14 cellular contexts compared by ENCODE assay signal in genomic region chr9:95833549-95834178, GRCh38. TPM values are rescaled to one million over a fixed set of nuclear protein-coding genes. Genes with fewer than 3 reads are reported as not detected.
DNase-seq lines count a peak whose midpoint lies in the region; ATAC-seq and TF ChIP-seq lines count a peak whose summit lies in the region.
"Had no signal": no experiment of that assay in that cellular context is flagged by ENCODE, and none has a peak within 500 bp of the region (broad histone marks: within the 10 kb centered on the region; RNA-seq: fewer than 3 reads in every experiment).

No MANE protein-coding gene starts in this region.

- H3K4me1 Mint-ChIP-seq in activated naive CD4-positive, alpha-beta T cell treated with anti-CD3 and anti-CD28 coated beads for 36 hours (ENCODE audit: low read depth), result no peaks in the 10 kb centered on the region

- H2AFZ ChIP-seq in hepatocyte, result no peak overlapping the region

- no peaks in the 10 kb centered on the region for H3K27me3 Mint-ChIP-seq in activated naive CD4-positive, alpha-beta T cell treated with anti-CD3 and anti-CD28 coated beads for 36 hours (ENCODE audit: low read depth)
- H3K27me3 Mint-ChIP-seq: CD4-positive, CD25-positive, alpha-beta regulatory T cell had no signal

- no peak overlapping the region for H3K9ac ChIP-seq in rectal smooth muscle tissue (ENCODE audit: low read length)
- H3K9ac ChIP-seq: BLaER1 treated with 17β-estradiol and CSF1 and Interleukin-3, amounts not matched to agents 10 nM and 100 nM had no signal

- H3K9me2 ChIP-seq in hepatocyte (replicated peaks; ENCODE audit: insufficient read depth), result no peaks in the 10 kb centered on the region

- H3K4me2 ChIP-seq in hepatocyte, result no peak overlapping the region
- H3K4me2 ChIP-seq: BLaER1 treated with 17β-estradiol and CSF1 and Interleukin-3, amounts not matched to agents 10 nM and 100 nM had no signal

- no peak overlapping the region for H3K27ac Mint-ChIP-seq in activated naive CD4-positive, alpha-beta T cell treated with anti-CD3 and anti-CD28 coated beads for 36 hours

- H3K4me1 ChIP-seq in cardiac muscle cell (ENCODE audit: low read depth), result peaks cover 15% of the 10 kb centered on the region
- H3K4me1 ChIP-seq in hepatocyte (ENCODE audit: insufficient read depth), result peaks cover 13% of the 10 kb centered on the region
- H3K4me1 ChIP-seq in rectal smooth muscle tissue (ENCODE audit: control insufficient read depth, insufficient read depth, low read length), result peaks cover 3% of the 10 kb centered on the region
- peaks cover 2% of the 10 kb centered on the region for H3K4me1 ChIP-seq in urinary bladder (ENCODE audit: insufficient read depth)
- H3K4me1 ChIP-seq: BLaER1 treated with 17β-estradiol and CSF1 and Interleukin-3, amounts not matched to agents 10 nM and 100 nM; HAP-1 had no signal

- DNase-seq in cardiac muscle cell (ENCODE audit: low read depth in 1 of 2, low spot score in 1 of 2), result no peak
- DNase-seq in left cardiac atrium, result no peak
- no peak for DNase-seq in hepatocyte (ENCODE audit: low spot score)
- no peak for DNase-seq in activated naive CD4-positive, alpha-beta T cell treated with anti-CD3 and anti-CD28 coated beads for 36 hours
- DNase-seq: 8988T; ACHN; CD4-positive, CD25-positive, alpha-beta regulatory T cell; DMS53; GF-D8 had no signal

- H3K4me3 ChIP-seq in cardiac muscle cell, result no peak overlapping the region
- no peak overlapping the region for H3K4me3 ChIP-seq in hepatocyte
- no peak overlapping the region for H3K4me3 ChIP-seq in rectal smooth muscle tissue (ENCODE audit: low read length)
- H3K4me3 ChIP-seq in urinary bladder (ENCODE audit: low read depth, low read length), result no peak overlapping the region
- H3K4me3 ChIP-seq: BLaER1 treated with 17β-estradiol and CSF1 and Interleukin-3, amounts not matched to agents 10 nM and 100 nM; HAP-1 had no signal

- TF ChIP-seq CTCF in cardiac muscle cell (IDR thresholded peaks at IDR 0.05; ENCODE audit: low read depth, low read length) (no peak), hepatocyte (IDR thresholded peaks at IDR 0.05; ENCODE audit: poor library complexity) (no peak)

- H3K9me3 ChIP-seq in cardiac muscle cell (ENCODE audit: low read depth), result no peaks in the 10 kb centered on the region
- no peaks in the 10 kb centered on the region for H3K9me3 ChIP-seq in hepatocyte (ENCODE audit: low read depth)
- H3K9me3 ChIP-seq: BLaER1 treated with 17β-estradiol and CSF1 and Interleukin-3, amounts not matched to agents 10 nM and 100 nM; HAP-1 had no signal

- H3K36me3 ChIP-seq in cardiac muscle cell, result no peaks in the 10 kb centered on the region
- H3K36me3 ChIP-seq in hepatocyte (replicated peaks; ENCODE audit: insufficient read depth, low read depth), result no peaks in the 10 kb centered on the region
- H3K36me3 ChIP-seq in rectal smooth muscle tissue (ENCODE audit: control insufficient read depth, insufficient read depth, low read length), result no peaks in the 10 kb centered on the region
- no peaks in the 10 kb centered on the region for H3K36me3 ChIP-seq in urinary bladder (ENCODE audit: insufficient read depth)
- H3K36me3 ChIP-seq: BLaER1 treated with 17β-estradiol and CSF1 and Interleukin-3, amounts not matched to agents 10 nM and 100 nM; HAP-1 had no signal

- H3K27me3 ChIP-seq in cardiac muscle cell (no peaks in the 10 kb centered on the region), hepatocyte (no peaks in the 10 kb centered on the region), rectal smooth muscle tissue (ENCODE audit: control insufficient read depth, insufficient read depth, low read length) (no peaks in the 10 kb centered on the region)
- H3K27me3 ChIP-seq: BLaER1 treated with 17β-estradiol and CSF1 and Interleukin-3, amounts not matched to agents 10 nM and 100 nM had no signal

- H3K27ac ChIP-seq in cardiac muscle cell, result peak overlapping the region; percentile 26
- peak overlapping the region; percentile 18 for H3K27ac ChIP-seq in hepatocyte
- peak overlapping the region; percentile 33 for H3K27ac ChIP-seq in rectal smooth muscle tissue (ENCODE audit: low read depth, low read length)
- H3K27ac ChIP-seq in urinary bladder (ENCODE audit: low read depth), result peak overlapping the region; percentile 16
- H3K27ac ChIP-seq: BLaER1 treated with 17β-estradiol and CSF1 and Interleukin-3, amounts not matched to agents 10 nM and 100 nM had no signal

- CTCF ChIA-PET in activated naive CD4-positive, alpha-beta T cell treated with anti-CD3 and anti-CD28 coated beads for 36 hours (lab: Charles Lee), result no interaction called here

- ATAC-seq in left cardiac atrium, result no peak
- ATAC-seq in HG02970 (IDR thresholded peaks at IDR 0.05; ENCODE audit: low FRiP score, unreplicated experiment), result no peak

- H3K9me3 Mint-ChIP-seq in activated naive CD4-positive, alpha-beta T cell treated with anti-CD3 and anti-CD28 coated beads for 36 hours, result no peaks in the 10 kb centered on the region

- intact Hi-C loops in left cardiac atrium (cut with DNase I), result no loop called here
- intact Hi-C loops in activated naive CD4-positive, alpha-beta T cell treated with anti-CD3 and anti-CD28 coated beads for 36 hours (cut with micrococcal nuclease), result no loop called here

- 69% methylated on average over 6 of the region's 6 CpGs for WGBS in hepatocyte (ENCODE audit: low lambda C conversion rate, missing lambda C conversion rate)
- 37% methylated on average over 6 of the region's 6 CpGs for WGBS in urinary bladder

- no peaks in the 10 kb centered on the region for H4K20me1 ChIP-seq in hepatocyte (ENCODE audit: insufficient read depth, poor library complexity, severe bottlenecking)
- H4K20me1 ChIP-seq: BLaER1 treated with 17β-estradiol and CSF1 and Interleukin-3, amounts not matched to agents 10 nM and 100 nM had no signal

- H3K4me3 Mint-ChIP-seq in activated naive CD4-positive, alpha-beta T cell treated with anti-CD3 and anti-CD28 coated beads for 36 hours, result no peak overlapping the region
- H3K4me3 Mint-ChIP-seq: CD4-positive, CD25-positive, alpha-beta regulatory T cell had no signal

- H3K79me2 ChIP-seq in hepatocyte, result no peaks in the 10 kb centered on the region

- H3K36me3 Mint-ChIP-seq in activated naive CD4-positive, alpha-beta T cell treated with anti-CD3 and anti-CD28 coated beads for 36 hours (ENCODE audit: low read depth), result peaks cover 2% of the 10 kb centered on the region

RNA-seq across cellular contexts. Expression of gene ERCC6L2, which starts 41.8 kb away (rescaled TPM):
- 52.5 and 52.7 TPM in 2 replicates for total RNA-seq in cardiac muscle cell
- polyA plus RNA-seq in cardiac muscle cell, result 22.7 and 32.4 TPM in 2 replicates
- total RNA-seq in left cardiac atrium, result 10 to 100 TPM; 22.9 to 37.3 TPM
- 55.7 and 58.9 TPM in 2 replicates for total RNA-seq in hepatocyte
- polyA plus RNA-seq in hepatocyte, result 17.6 and 21.5 TPM in 2 replicates
- 191 TPM for total RNA-seq in urinary bladder
- 22.5 TPM for polyA plus RNA-seq in urinary bladder
- 10 to 100 TPM; 20.3 to 20.6 TPM for total RNA-seq in activated naive CD4-positive, alpha-beta T cell treated with anti-CD3 and anti-CD28 coated beads for 36 hours
